In genomic region chr12:53174881-53175491, GRCh38 we compare ENCODE assay signal across 1 cellular context.
TF ChIP-seq lines count a peak whose summit lies in the region.

No MANE protein-coding gene starts in this region.

TF ChIP-seq in K562, 482 proteins besides CTCF, POLR2A, EP300 and RAD21:
- TF ChIP-seq RERE (CRISPR knock-in tag; IDR thresholded peaks at IDR 0.05; ENCODE audit: borderline replicate concordance) (no peak), NR2C2 (CRISPR knock-in tag; IDR thresholded peaks at IDR 0.05) (no peak), NR2C2 (tag; IDR thresholded peaks at IDR 0.05) (peak; percentile 55; the same call in 1 of the 2 replicates), CEBPB (tag; IDR thresholded peaks at IDR 0.05) (peak; percentile 99), CHCHD3 (CRISPR knock-in tag; IDR thresholded peaks at IDR 0.05) (no peak), ATF2 (CRISPR knock-in tag; IDR thresholded peaks at IDR 0.05) (no peak), E2F6 (IDR thresholded peaks at IDR 0.05; ENCODE audit: borderline replicate concordance in 1 of 2, extremely low read depth in 1 of 2, insufficient read depth in 1 of 2, insufficient read length in 1 of 2, low read depth in 1 of 2, low read length in 1 of 2, poor library complexity in 1 of 2, severe bottlenecking in 1 of 2) (no peak), ZNF717 (CRISPR knock-in tag; IDR thresholded peaks at IDR 0.05) (no peak), ESRRA (IDR thresholded peaks at IDR 0.05; ENCODE audit: borderline replicate concordance, low read depth) (peak; percentile 75), CEBPG (CRISPR knock-in tag; IDR thresholded peaks at IDR 0.05) (peak; percentile 88), CEBPG (tag; conservative IDR thresholded peaks at IDR 0.05 in 1 of 2, IDR thresholded peaks at IDR 0.05 in 1 of 2) (peak; percentile 87 to 93), IRF9 (tag; IDR thresholded peaks at IDR 0.05) (peak; percentile 74; the same call in 1 of the 2 replicates), GTF2A2 (tag; IDR thresholded peaks at IDR 0.05) (no peak), THRB (CRISPR knock-in tag; conservative IDR thresholded peaks at IDR 0.05) (no peak), GABPB1 (CRISPR knock-in tag; IDR thresholded peaks at IDR 0.05) (no peak), GATA2 (CRISPR knock-in tag; IDR thresholded peaks at IDR 0.05) (0 out of 2 replicates have a peak, but pooled peaks have one; percentile 9), NR2C1 (IDR thresholded peaks at IDR 0.05) (peak; percentile 44; the same call in 1 of the 2 replicates), NR2C1 (tag; IDR thresholded peaks at IDR 0.05) (peak; percentile 58), ATF3 (IDR thresholded peaks at IDR 0.05) (peak; percentile 31; the same call in 1 of the 2 replicates), ATF3 (CRISPR knock-in tag; conservative IDR thresholded peaks at IDR 0.05) (no peak)
